8 cellular contexts compared by ENCODE assay signal in genomic region chr21:33478182-33478581, GRCh38. TPM values are rescaled to one million over a fixed set of nuclear protein-coding genes. Genes with fewer than 3 reads are reported as not detected.
DNase-seq lines count a peak whose midpoint lies in the region; ATAC-seq and TF ChIP-seq lines count a peak whose summit lies in the region.

No MANE protein-coding gene starts in this region.

- H3K9me3 ChIP-seq in left lung (no peaks in the 10 kb centered on the region), testis (no peaks in the 10 kb centered on the region)

- H3K4me1 Mint-ChIP-seq in activated naive CD8-positive, alpha-beta T cell (ENCODE audit: low read depth): peaks cover 28% of the 10 kb centered on the region

- peak; percentile 52 for DNase-seq in activated CD8-positive, alpha-beta memory T cell treated with anti-CD3 and anti-CD28 coated beads for 24 hours
- DNase-seq in activated CD8-positive, alpha-beta memory T cell treated with anti-CD3 and anti-CD28 coated beads, Interleukin-2, amount 50 U/mL, for 4 hours: no peak
- DNase-seq in left lung (no peak), testis (no peak), NCI-H187 (lab: John Stamatoyannopoulos, UW) (no peak)

- H3K4me3 Mint-ChIP-seq in activated naive CD8-positive, alpha-beta T cell: peak overlapping the region; percentile 91

- peaks cover 6 to 31% of the 10 kb centered on the region in 2 donors for H3K4me1 ChIP-seq in left lung
- no peaks in the 10 kb centered on the region for H3K4me1 ChIP-seq in testis

- H3K36me3 Mint-ChIP-seq in activated naive CD8-positive, alpha-beta T cell: peaks cover 4% of the 10 kb centered on the region

- WGBS in testis, 2 donors: 43 to 53% methylated on average over 9 of the region's 9 CpGs

- ATAC-seq in left lung (no peak), HG02970 (IDR thresholded peaks at IDR 0.05; ENCODE audit: low FRiP score, unreplicated experiment) (no peak), HG03354 (IDR thresholded peaks at IDR 0.05; ENCODE audit: poor library complexity, severe bottlenecking, unreplicated experiment) (no peak)

- H3K27me3 Mint-ChIP-seq in activated naive CD8-positive, alpha-beta T cell: no peaks in the 10 kb centered on the region

- H3K27ac ChIP-seq in left lung (peak overlapping the region; percentile 98 to 100), testis (peak overlapping the region in 1 of 2 donors; percentile 91)

- TF ChIP-seq POLR2A in testis (IDR thresholded peaks at IDR 0.05): no peak

- H3K36me3 ChIP-seq in left lung (no peaks in the 10 kb centered on the region), testis (ENCODE audit: low read depth, missing control alignments) (no peaks in the 10 kb centered on the region)

- H3K27me3 ChIP-seq in left lung: no peaks in the 10 kb centered on the region
- no peaks in the 10 kb centered on the region for H3K27me3 ChIP-seq in testis

- no peaks in the 10 kb centered on the region for H3K9me3 Mint-ChIP-seq in activated naive CD8-positive, alpha-beta T cell (ENCODE audit: low read depth)

- H3K4me3 ChIP-seq in left lung (peak overlapping the region; percentile 72 to 90), testis (peak overlapping the region; percentile 94 to 96)

- TF ChIP-seq CTCF in left lung (IDR thresholded peaks at IDR 0.05) (no peak), testis (IDR thresholded peaks at IDR 0.05) (no peak)

- peak overlapping the region; percentile 67 for H3K27ac Mint-ChIP-seq in activated naive CD8-positive, alpha-beta T cell

- intact Hi-C loops in left lung (cut with DNase I): no loop called here
- intact Hi-C loops in testis (cut with DNase I; ENCODE audit: low total_unique reads): no loop called here

RNA-seq across cellular contexts. Expression of gene TMEM50B, which starts 1.6 kb away (rescaled TPM):
- total RNA-seq in left lung (10 to 100 TPM; 45.6 to 57.5 TPM), testis (100 to 1,000 TPM in 1 of 2 donors, 10 to 100 TPM in 1; 57.8 to 115 TPM)
- 70.6 TPM for polyA plus RNA-seq in testis (ENCODE audit: insufficient read depth, low read depth, low replicate concordance)

RNA-seq across cellular contexts. Expression of gene DNAJC28, which starts 13.3 kb away (rescaled TPM):
- total RNA-seq in left lung: 1 to 10 TPM; 1.2 to 1.6 TPM
- total RNA-seq in testis: 1 to 10 TPM; 7.3 to 9.3 TPM
- polyA plus RNA-seq in testis (ENCODE audit: insufficient read depth, low read depth, low replicate concordance): 9.3 TPM
